In the genomic region with DNA sequence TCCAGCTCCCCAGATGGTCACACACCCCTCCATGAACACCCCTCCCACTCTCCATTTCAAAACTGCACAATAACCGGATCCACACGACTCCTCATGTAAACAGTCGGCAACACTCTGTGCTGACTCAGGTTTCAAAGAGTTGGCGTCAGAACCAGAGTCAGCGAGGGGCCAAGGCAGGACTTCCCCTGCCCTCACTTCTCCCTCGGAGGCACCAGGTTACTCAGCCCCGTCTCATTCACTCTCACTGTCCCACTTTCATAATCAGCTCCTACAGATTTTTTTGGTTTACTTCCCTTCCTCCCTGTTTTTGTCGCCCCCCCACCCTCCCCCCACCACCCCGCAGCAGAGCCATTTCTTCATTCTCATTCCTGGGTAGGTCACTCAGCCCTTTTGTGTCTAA, we compare ENCODE assay signal across 2 cellular contexts.
TF ChIP-seq lines count a peak whose summit lies in the region.

No MANE protein-coding gene starts in this region.

TF ChIP-seq in HCT116, 20 proteins besides CTCF, POLR2A, EP300 and RAD21 (continued from another document):
- peak; percentile 51 for TF ChIP-seq TCF7L2 (IDR thresholded peaks at IDR 0.05; ENCODE audit: borderline replicate concordance, extremely low read depth, insufficient read depth, insufficient read length)
- TF ChIP-seq, protein P1, sequence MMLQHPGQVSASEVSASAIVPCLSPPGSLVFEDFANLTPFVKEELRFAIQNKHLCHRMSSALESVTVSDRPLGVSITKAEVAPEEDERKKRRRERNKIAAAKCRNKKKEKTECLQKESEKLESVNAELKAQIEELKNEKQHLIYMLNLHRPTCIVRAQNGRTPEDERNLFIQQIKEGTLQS (IDR thresholded peaks at IDR 0.05), result no peak
- no peak for TF ChIP-seq EGR1 (IDR thresholded peaks at IDR 0.05; ENCODE audit: low read depth)
- 0 out of 2 replicates have a peak, but pooled peaks have one; percentile 17 for TF ChIP-seq POLR2AphosphoS5 (IDR thresholded peaks at IDR 0.05; ENCODE audit: low read depth, low read length)
- no peak for TF ChIP-seq CBX3 (IDR thresholded peaks at IDR 0.05; ENCODE audit: low read depth)

TF ChIP-seq in SK-N-SH treated with all-trans-retinoic acid at 6 μM for 48 hours, 23 proteins besides CTCF, POLR2A, EP300 and RAD21 (continued from another document):
- TF ChIP-seq, protein P2, sequence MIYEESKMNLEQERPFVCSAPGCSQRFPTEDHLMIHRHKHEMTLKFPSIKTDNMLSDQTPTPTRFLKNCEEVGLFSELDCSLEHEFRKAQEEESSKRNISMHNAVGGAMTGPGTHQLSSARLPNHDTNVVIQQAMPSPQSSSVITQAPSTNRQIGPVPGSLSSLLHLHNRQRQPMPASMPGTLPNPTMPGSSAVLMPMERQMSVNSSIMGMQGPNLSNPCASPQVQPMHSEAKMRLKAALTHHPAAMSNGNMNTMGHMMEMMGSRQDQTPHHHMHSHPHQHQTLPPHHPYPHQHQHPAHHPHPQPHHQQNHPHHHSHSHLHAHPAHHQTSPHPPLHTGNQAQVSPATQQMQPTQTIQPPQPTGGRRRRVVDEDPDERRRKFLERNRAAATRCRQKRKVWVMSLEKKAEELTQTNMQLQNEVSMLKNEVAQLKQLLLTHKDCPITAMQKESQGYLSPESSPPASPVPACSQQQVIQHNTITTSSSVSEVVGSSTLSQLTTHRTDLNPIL (CRISPR knock-in tag; IDR thresholded peaks at IDR 0.05; ENCODE audit: low read depth), result no peak
- TF ChIP-seq ZNF565 (CRISPR knock-in tag; conservative IDR thresholded peaks at IDR 0.05; ENCODE audit: low read depth) (no peak), ZFP30 (CRISPR knock-in tag; IDR thresholded peaks at IDR 0.05) (no peak), ISL1 (CRISPR knock-in tag; IDR thresholded peaks at IDR 0.05) (no peak), ZNF8 (CRISPR knock-in tag; IDR thresholded peaks at IDR 0.05) (no peak), GLIS3 (CRISPR knock-in tag; IDR thresholded peaks at IDR 0.05) (no peak), ARNTL (CRISPR knock-in tag; IDR thresholded peaks at IDR 0.05; ENCODE audit: borderline replicate concordance, low read depth) (no peak), ZC3H10 (CRISPR knock-in tag; IDR thresholded peaks at IDR 0.05) (no peak), PPARA (CRISPR knock-in tag; IDR thresholded peaks at IDR 0.05; ENCODE audit: borderline replicate concordance) (no peak), BACH2 (CRISPR knock-in tag; IDR thresholded peaks at IDR 0.05; ENCODE audit: borderline replicate concordance) (no peak), OSR1 (CRISPR knock-in tag; IDR thresholded peaks at IDR 0.05) (no peak), ZFP3 (CRISPR knock-in tag; IDR thresholded peaks at IDR 0.05) (no peak), CSDC2 (CRISPR knock-in tag; IDR thresholded peaks at IDR 0.05) (no peak), ZNF70 (CRISPR knock-in tag; IDR thresholded peaks at IDR 0.05) (no peak)
- TF ChIP-seq, protein P3, sequence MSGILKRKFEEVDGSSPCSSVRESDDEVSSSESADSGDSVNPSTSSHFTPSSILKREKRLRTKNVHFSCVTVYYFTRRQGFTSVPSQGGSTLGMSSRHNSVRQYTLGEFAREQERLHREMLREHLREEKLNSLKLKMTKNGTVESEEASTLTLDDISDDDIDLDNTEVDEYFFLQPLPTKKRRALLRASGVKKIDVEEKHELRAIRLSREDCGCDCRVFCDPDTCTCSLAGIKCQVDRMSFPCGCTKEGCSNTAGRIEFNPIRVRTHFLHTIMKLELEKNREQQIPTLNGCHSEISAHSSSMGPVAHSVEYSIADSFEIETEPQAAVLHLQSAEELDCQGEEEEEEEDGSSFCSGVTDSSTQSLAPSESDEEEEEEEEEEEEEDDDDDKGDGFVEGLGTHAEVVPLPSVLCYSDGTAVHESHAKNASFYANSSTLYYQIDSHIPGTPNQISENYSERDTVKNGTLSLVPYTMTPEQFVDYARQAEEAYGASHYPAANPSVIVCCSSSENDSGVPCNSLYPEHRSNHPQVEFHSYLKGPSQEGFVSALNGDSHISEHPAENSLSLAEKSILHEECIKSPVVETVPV (CRISPR knock-in tag; IDR thresholded peaks at IDR 0.05), result no peak
- TF ChIP-seq, protein P4, sequence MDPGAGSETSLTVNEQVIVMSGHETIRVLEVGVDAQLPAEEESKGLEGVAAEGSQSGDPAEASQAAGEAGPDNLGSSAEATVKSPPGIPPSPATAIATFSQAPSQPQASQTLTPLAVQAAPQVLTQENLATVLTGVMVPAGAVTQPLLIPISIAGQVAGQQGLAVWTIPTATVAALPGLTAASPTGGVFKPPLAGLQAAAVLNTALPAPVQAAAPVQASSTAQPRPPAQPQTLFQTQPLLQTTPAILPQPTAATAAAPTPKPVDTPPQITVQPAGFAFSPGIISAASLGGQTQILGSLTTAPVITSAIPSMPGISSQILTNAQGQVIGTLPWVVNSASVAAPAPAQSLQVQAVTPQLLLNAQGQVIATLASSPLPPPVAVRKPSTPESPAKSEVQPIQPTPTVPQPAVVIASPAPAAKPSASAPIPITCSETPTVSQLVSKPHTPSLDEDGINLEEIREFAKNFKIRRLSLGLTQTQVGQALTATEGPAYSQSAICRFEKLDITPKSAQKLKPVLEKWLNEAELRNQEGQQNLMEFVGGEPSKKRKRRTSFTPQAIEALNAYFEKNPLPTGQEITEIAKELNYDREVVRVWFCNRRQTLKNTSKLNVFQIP (CRISPR knock-in tag; IDR thresholded peaks at IDR 0.05; ENCODE audit: borderline replicate concordance, low read depth), result no peak
- TF ChIP-seq, protein P5, sequence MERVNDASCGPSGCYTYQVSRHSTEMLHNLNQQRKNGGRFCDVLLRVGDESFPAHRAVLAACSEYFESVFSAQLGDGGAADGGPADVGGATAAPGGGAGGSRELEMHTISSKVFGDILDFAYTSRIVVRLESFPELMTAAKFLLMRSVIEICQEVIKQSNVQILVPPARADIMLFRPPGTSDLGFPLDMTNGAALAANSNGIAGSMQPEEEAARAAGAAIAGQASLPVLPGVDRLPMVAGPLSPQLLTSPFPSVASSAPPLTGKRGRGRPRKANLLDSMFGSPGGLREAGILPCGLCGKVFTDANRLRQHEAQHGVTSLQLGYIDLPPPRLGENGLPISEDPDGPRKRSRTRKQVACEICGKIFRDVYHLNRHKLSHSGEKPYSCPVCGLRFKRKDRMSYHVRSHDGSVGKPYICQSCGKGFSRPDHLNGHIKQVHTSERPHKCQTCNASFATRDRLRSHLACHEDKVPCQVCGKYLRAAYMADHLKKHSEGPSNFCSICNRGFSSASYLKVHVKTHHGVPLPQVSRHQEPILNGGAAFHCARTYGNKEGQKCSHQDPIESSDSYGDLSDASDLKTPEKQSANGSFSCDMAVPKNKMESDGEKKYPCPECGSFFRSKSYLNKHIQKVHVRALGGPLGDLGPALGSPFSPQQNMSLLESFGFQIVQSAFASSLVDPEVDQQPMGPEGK (CRISPR knock-in tag; IDR thresholded peaks at IDR 0.05; ENCODE audit: borderline replicate concordance), result no peak
- TF ChIP-seq, protein P6, sequence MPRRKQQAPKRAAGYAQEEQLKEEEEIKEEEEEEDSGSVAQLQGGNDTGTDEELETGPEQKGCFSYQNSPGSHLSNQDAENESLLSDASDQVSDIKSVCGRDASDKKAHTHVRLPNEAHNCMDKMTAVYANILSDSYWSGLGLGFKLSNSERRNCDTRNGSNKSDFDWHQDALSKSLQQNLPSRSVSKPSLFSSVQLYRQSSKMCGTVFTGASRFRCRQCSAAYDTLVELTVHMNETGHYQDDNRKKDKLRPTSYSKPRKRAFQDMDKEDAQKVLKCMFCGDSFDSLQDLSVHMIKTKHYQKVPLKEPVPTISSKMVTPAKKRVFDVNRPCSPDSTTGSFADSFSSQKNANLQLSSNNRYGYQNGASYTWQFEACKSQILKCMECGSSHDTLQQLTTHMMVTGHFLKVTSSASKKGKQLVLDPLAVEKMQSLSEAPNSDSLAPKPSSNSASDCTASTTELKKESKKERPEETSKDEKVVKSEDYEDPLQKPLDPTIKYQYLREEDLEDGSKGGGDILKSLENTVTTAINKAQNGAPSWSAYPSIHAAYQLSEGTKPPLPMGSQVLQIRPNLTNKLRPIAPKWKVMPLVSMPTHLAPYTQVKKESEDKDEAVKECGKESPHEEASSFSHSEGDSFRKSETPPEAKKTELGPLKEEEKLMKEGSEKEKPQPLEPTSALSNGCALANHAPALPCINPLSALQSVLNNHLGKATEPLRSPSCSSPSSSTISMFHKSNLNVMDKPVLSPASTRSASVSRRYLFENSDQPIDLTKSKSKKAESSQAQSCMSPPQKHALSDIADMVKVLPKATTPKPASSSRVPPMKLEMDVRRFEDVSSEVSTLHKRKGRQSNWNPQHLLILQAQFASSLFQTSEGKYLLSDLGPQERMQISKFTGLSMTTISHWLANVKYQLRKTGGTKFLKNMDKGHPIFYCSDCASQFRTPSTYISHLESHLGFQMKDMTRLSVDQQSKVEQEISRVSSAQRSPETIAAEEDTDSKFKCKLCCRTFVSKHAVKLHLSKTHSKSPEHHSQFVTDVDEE (CRISPR knock-in tag; IDR thresholded peaks at IDR 0.05), result no peak
